In the genomic region with DNA sequence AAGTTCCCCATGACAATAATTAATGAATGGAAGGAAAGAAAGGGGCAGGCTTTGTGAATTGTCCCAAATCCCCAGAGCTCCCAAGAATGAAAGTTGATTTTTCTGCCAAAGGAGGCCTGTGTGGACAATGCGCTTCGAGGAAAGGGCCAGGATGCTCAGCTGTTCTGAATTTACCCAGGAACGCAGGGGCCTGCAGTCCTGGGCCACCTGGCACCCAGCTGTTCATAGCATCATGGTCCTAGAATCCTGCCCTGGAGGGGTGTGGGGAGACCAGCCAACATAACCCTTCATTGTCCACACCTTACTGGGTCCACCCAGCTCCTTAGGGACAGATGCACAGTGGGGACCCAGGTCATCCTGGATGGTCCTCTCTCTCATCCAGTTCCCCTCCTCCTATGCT, we compare ENCODE assay signal across 24 cellular contexts.
"Had no signal": no experiment of that assay in that cellular context is flagged by ENCODE, and none has a peak within 500 bp of the region (broad histone marks: within the 10 kb centered on the region; RNA-seq: fewer than 3 reads in every experiment).

No MANE protein-coding gene starts in this region.

- DNase-seq: hypothalamus; immature natural killer cell; kidney; left colon; left lung; lower lobe of right lung; mesendoderm; naive B cell; natural killer cell; nephron progenitor cell; ovary; spleen; stimulated activated CD4-positive, alpha-beta T cell treated with anti-CD3 and anti-CD28 coated beads, Interleukin-4, amount 100 ng/mL, for 24 hours; stimulated activated naive CD4-positive, alpha-beta T cell; tibial artery had no signal

- H2AFZ ChIP-seq: neural progenitor cell had no signal

- H3K4me2 ChIP-seq: neural progenitor cell had no signal

- H3K9me3 ChIP-seq: left lung, lower lobe of right lung, ovary, right atrium auricular region, suprapubic skin, thoracic aorta, tibial artery, vagina had no signal

- H3K4me1 ChIP-seq: left lung, lower lobe of right lung, neural progenitor cell, right atrium auricular region, spleen, suprapubic skin, tibial artery, vagina had no signal

- H3K36me3 ChIP-seq: left lung, lower lobe of right lung, neural progenitor cell, ovary, right atrium auricular region, spleen, suprapubic skin, thoracic aorta, tibial artery, vagina had no signal

- H3K27ac ChIP-seq: left lung, lower lobe of right lung, neural progenitor cell, ovary, right atrium auricular region, skin epidermis, spleen, suprapubic skin, thoracic aorta, tibial artery, vagina had no signal

- H3K9ac ChIP-seq: neural progenitor cell had no signal

- H3K27me3 ChIP-seq: left lung, neural progenitor cell, ovary, right atrium auricular region, spleen, suprapubic skin, tibial artery, vagina had no signal

- ATAC-seq: left colon; left lung; lower lobe of right lung; sciatic nerve; stimulated activated effector memory CD8-positive, alpha-beta T cell treated with anti-CD3 and anti-CD28 coated beads, Interleukin-12 subunit alpha, Interleukin-12 subunit beta, amount 100 ng/mL, for 72 hours had no signal

- FAIRE-seq: islet of Langerhans, kidney had no signal

- H3K4me3 ChIP-seq: left lung, lower lobe of right lung, neural progenitor cell, ovary, right atrium auricular region, skin epidermis, spleen, suprapubic skin, thoracic aorta, tibial artery, vagina had no signal
